13 cellular contexts compared by ENCODE assay signal in genomic region chr6:109478222-109478805, GRCh38. TPM values are rescaled to one million over a fixed set of nuclear protein-coding genes. Genes with fewer than 3 reads are reported as not detected.
DNase-seq lines count a peak whose midpoint lies in the region; ATAC-seq and TF ChIP-seq lines count a peak whose summit lies in the region.
"Had no signal": no experiment of that assay in that cellular context is flagged by ENCODE, and none has a peak within 500 bp of the region (broad histone marks: within the 10 kb centered on the region; RNA-seq: fewer than 3 reads in every experiment).

No MANE protein-coding gene starts in this region.

- intact Hi-C loops in posterior cingulate gyrus (cut with DNase I) = no loop called here

- TF ChIP-seq CTCF in fibroblast of mammary gland (conservative IDR thresholded peaks at IDR 0.05; ENCODE audit: control insufficient read depth, insufficient read depth, low read depth, low read length) = no peak

- no peak for ATAC-seq in activated T-cell treated with anti-CD3 and anti-CD28 coated beads, Interleukin-2, amount 50 U/mL, for 72 hours (replicated peaks in 1 of 2)
- no peak for ATAC-seq in T-helper 17 cell
- no peak for ATAC-seq in stimulated activated naive B cell treated with anti-CD40 and anti-IgM and Interleukin-4, amounts not matched to agents 10 μg/mL and 1 μg/mL and 100 μg/mL, for 72 hours (replicated peaks)

- peaks cover 15 to 37% of the 10 kb centered on the region in 2 donors for H3K36me3 Mint-ChIP-seq in activated T-cell treated with anti-CD3 and anti-CD28 coated beads, Interleukin-2, amount 50 U/mL, for 72 hours (ENCODE audit: insufficient read depth in 2 of 2)
- peaks cover 12% of the 10 kb centered on the region for H3K36me3 Mint-ChIP-seq in T-helper 17 cell (ENCODE audit: low read depth)
- peaks cover 51 to 71% of the 10 kb centered on the region in 2 donors for H3K36me3 Mint-ChIP-seq in stimulated activated naive B cell treated with anti-CD40 and anti-IgM and Interleukin-4, amounts not matched to agents 10 μg/mL and 1 μg/mL and 100 μg/mL, for 72 hours

- no peak for DNase-seq in activated T-cell treated with anti-CD3 and anti-CD28 coated beads, Interleukin-2, amount 50 U/mL, for 72 hours
- DNase-seq in activated T-cell treated with anti-CD3 and anti-CD28 coated beads, Interleukin-2, amount 50 U/mL, for 1 hour = no peak
- no peak for DNase-seq in T-helper 17 cell
- peak; percentile 47 for DNase-seq in fibroblast of mammary gland (ENCODE audit: low read depth)
- no peak for DNase-seq in stimulated activated naive B cell treated with anti-CD40 and anti-IgM and Interleukin-4, amounts not matched to agents 10 μg/mL and 1 μg/mL and 100 μg/mL, for 72 hours
- DNase-seq in HAP-1 (ENCODE audit: low spot score in 2 of 2) = no peak
- DNase-seq in posterior cingulate gyrus = no peak
- no peak for DNase-seq in COLO829 (ENCODE audit: low spot score)
- DNase-seq: activated gamma-delta T cell treated with Interleukin-2 at 50 U/mL for 16 hours, BE2C, H7, left ventricle myocardium inferior, spleen had no signal

- H3K4me1 ChIP-seq in HAP-1 = peaks cover 43% of the 10 kb centered on the region

- no peaks in the 10 kb centered on the region for H3K9me3 ChIP-seq in T-helper 17 cell (ENCODE audit: control insufficient read depth, low read length, poor library complexity, severe bottlenecking)
- no peaks in the 10 kb centered on the region for H3K9me3 ChIP-seq in HAP-1
- H3K9me3 ChIP-seq: BE2C, left ventricle myocardium inferior, spleen had no signal

- no peaks in the 10 kb centered on the region for H3K27me3 ChIP-seq in HAP-1 (ENCODE audit: low read depth)
- H3K27me3 ChIP-seq: BE2C, spleen had no signal

- H3K9me3 Mint-ChIP-seq in activated T-cell treated with anti-CD3 and anti-CD28 coated beads, Interleukin-2, amount 50 U/mL, for 72 hours = no peaks in the 10 kb centered on the region
- no peaks in the 10 kb centered on the region for H3K9me3 Mint-ChIP-seq in stimulated activated naive B cell treated with anti-CD40 and anti-IgM and Interleukin-4, amounts not matched to agents 10 μg/mL and 1 μg/mL and 100 μg/mL, for 72 hours

- no peaks in the 10 kb centered on the region for H3K27me3 Mint-ChIP-seq in activated T-cell treated with anti-CD3 and anti-CD28 coated beads, Interleukin-2, amount 50 U/mL, for 72 hours (ENCODE audit: low read depth)
- H3K27me3 Mint-ChIP-seq in T-helper 17 cell = no peaks in the 10 kb centered on the region
- no peaks in the 10 kb centered on the region for H3K27me3 Mint-ChIP-seq in stimulated activated naive B cell treated with anti-CD40 and anti-IgM and Interleukin-4, amounts not matched to agents 10 μg/mL and 1 μg/mL and 100 μg/mL, for 72 hours

- peaks cover 67% of the 10 kb centered on the region for H3K36me3 ChIP-seq in HAP-1 (replicated peaks)

- peak overlapping the region; percentile 9 for H3K4me3 ChIP-seq in fibroblast of mammary gland (ENCODE audit: control insufficient read depth, low read depth, low read length)
- H3K4me3 ChIP-seq in HAP-1 = no peak overlapping the region

- peaks cover 87% of the 10 kb centered on the region for H3K4me1 Mint-ChIP-seq in activated T-cell treated with anti-CD3 and anti-CD28 coated beads, Interleukin-2, amount 50 U/mL, for 72 hours (ENCODE audit: low read depth)
- peaks cover 64% of the 10 kb centered on the region for H3K4me1 Mint-ChIP-seq in T-helper 17 cell
- peaks cover 46 to 78% of the 10 kb centered on the region in 2 donors for H3K4me1 Mint-ChIP-seq in stimulated activated naive B cell treated with anti-CD40 and anti-IgM and Interleukin-4, amounts not matched to agents 10 μg/mL and 1 μg/mL and 100 μg/mL, for 72 hours

- H3K4me3 Mint-ChIP-seq in activated T-cell treated with anti-CD3 and anti-CD28 coated beads, Interleukin-2, amount 50 U/mL, for 72 hours = peak overlapping the region; percentile 80 to 90
- peak overlapping the region; percentile 97 for H3K4me3 Mint-ChIP-seq in T-helper 17 cell
- H3K4me3 Mint-ChIP-seq in stimulated activated naive B cell treated with anti-CD40 and anti-IgM and Interleukin-4, amounts not matched to agents 10 μg/mL and 1 μg/mL and 100 μg/mL, for 72 hours = peak overlapping the region; percentile 86 to 95

- H3K27ac Mint-ChIP-seq in activated T-cell treated with anti-CD3 and anti-CD28 coated beads, Interleukin-2, amount 50 U/mL, for 72 hours = peak overlapping the region; percentile 98
- H3K27ac Mint-ChIP-seq in T-helper 17 cell = peak overlapping the region; percentile 99
- peak overlapping the region; percentile 93 for H3K27ac Mint-ChIP-seq in stimulated activated naive B cell treated with anti-CD40 and anti-IgM and Interleukin-4, amounts not matched to agents 10 μg/mL and 1 μg/mL and 100 μg/mL, for 72 hours

- in situ Hi-C loops in HAP-1 (cut with MboI; ENCODE audit: low sequenced_read_pairs) = no loop called here

RNA-seq across cellular contexts. Expression of gene ZBTB24, which starts 4.7 kb away (rescaled TPM):
- total RNA-seq in activated T-cell treated with anti-CD3 and anti-CD28 coated beads, Interleukin-2, amount 50 U/mL, for 72 hours = 10 to 100 TPM; 14.2 to 15.9 TPM
- 10 to 100 TPM; 14.3 to 15.3 TPM for total RNA-seq in T-helper 17 cell

RNA-seq across cellular contexts. Expression of gene MICAL1, which starts 22.7 kb away (rescaled TPM):
- total RNA-seq in activated T-cell treated with anti-CD3 and anti-CD28 coated beads, Interleukin-2, amount 50 U/mL, for 72 hours = 10 to 100 TPM; 70.4 to 76.7 TPM
- 100 to 1,000 TPM; 136 TPM for total RNA-seq in T-helper 17 cell

RNA-seq across cellular contexts. Expression of gene SMPD2, which starts 37.8 kb away (rescaled TPM):
- total RNA-seq in activated T-cell treated with anti-CD3 and anti-CD28 coated beads, Interleukin-2, amount 50 U/mL, for 72 hours = 1 to 10 TPM; 6.7 to 8.8 TPM
- 10 to 100 TPM; 22.9 to 49.5 TPM for total RNA-seq in T-helper 17 cell

RNA-seq across cellular contexts. Expression of gene PPIL6, which starts 37.9 kb away (rescaled TPM):
- total RNA-seq in activated T-cell treated with anti-CD3 and anti-CD28 coated beads, Interleukin-2, amount 50 U/mL, for 72 hours = under 1 TPM; 0.17 to 0.56 TPM
- 1 to 10 TPM in 1 of 2 donors, under 1 TPM in 1; 0.83 to 1.6 TPM for total RNA-seq in T-helper 17 cell
